8 cellular contexts compared by ENCODE assay signal in the genomic region with DNA sequence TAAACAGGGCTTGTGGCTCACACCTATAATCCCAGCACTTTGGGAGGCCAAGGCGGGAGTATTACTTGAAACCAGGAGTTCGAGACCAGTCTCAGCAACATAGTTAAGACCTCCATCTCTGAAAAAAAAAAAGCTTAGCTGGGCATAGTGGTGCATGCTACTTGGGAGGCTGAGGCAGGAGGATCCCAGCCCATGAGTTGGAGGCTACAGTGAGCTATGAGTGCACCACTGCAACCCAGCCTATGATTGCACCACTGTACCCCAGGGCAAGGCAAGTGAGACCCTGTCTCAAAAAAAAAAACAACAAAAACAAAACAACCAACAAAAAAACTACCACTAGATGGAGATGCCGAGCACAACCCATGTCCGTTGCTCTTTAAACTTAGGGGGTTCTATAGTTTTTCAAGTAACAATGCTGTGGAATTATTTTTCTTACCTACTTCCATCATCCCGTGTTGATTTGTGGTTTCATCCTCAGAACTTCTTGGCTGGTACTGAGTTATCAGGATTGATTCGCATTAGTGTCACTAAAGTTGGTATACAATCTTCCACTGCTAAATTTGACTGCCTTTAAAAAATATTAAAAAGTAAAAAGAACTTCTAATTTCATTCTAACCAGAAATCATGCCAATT. TPM values are rescaled to one million over a fixed set of nuclear protein-coding genes. Genes with fewer than 3 reads are reported as not detected.
A peak's percentile ranks its signal among the peaks of the same experiment; 100 is the strongest.
DNase-seq lines count a peak whose midpoint lies in the region; ATAC-seq and TF ChIP-seq lines count a peak whose summit lies in the region.

No MANE protein-coding gene starts in this region.

- H3K27me3 ChIP-seq in ACC112 (ENCODE audit: insufficient read depth, low read length) (peaks cover under 1% of the 10 kb centered on the region; the same call in 1 of the 2 replicates), DOHH2 (ENCODE audit: control insufficient read depth, low read length) (no peaks in the 10 kb centered on the region)

- H3K36me3 ChIP-seq in ACC112 (ENCODE audit: insufficient read depth, low read length): no peaks in the 10 kb centered on the region
- no peaks in the 10 kb centered on the region for H3K36me3 ChIP-seq in DOHH2 (ENCODE audit: control insufficient read depth, low read length)

- H3K4me2 ChIP-seq in DOHH2 (ENCODE audit: low read length): peak overlapping the region; percentile 40

- TF ChIP-seq CTCF in DOHH2 (IDR thresholded peaks at IDR 0.05; ENCODE audit: low read depth, low read length, poor library complexity, severe bottlenecking) (peak; percentile 93), brain (conservative IDR thresholded peaks at IDR 0.05) (peak; percentile 74)

- intact Hi-C loops in head of caudate nucleus (cut with DNase I): no loop called here

- no peak overlapping the region for H3K4me3 Mint-ChIP-seq in brain

- H3K4me1 Mint-ChIP-seq in brain: peaks cover 8% of the 10 kb centered on the region

- no peak overlapping the region for H3K4me3 ChIP-seq in ACC112 (ENCODE audit: low read depth, low read length)
- H3K4me3 ChIP-seq in DOHH2 (ENCODE audit: low read length): no peak overlapping the region

- peak overlapping the region; percentile 83 for H2AFZ ChIP-seq in ACC112 (ENCODE audit: low read length, unreplicated experiment)

- H3K9me3 ChIP-seq in DOHH2 (ENCODE audit: control insufficient read depth, insufficient read depth, low read length): no peaks in the 10 kb centered on the region

- no peak for ATAC-seq in GM18498 (IDR thresholded peaks at IDR 0.05; ENCODE audit: unreplicated experiment)

- H3F3A ChIP-seq in DOHH2 (ENCODE audit: control insufficient read depth, insufficient read depth): peaks cover 24% of the 10 kb centered on the region

- peaks cover 0 to 3% (median 0%) of the 10 kb centered on the region in 5 experiments for H3K9me3 Mint-ChIP-seq in brain

- H3K4me1 ChIP-seq in ACC112 (ENCODE audit: control insufficient read depth, insufficient read depth, low read length, unreplicated experiment) (no peaks in the 10 kb centered on the region), DOHH2 (ENCODE audit: control insufficient read depth, low read length) (peaks cover 38% of the 10 kb centered on the region)

- no peaks in the 10 kb centered on the region for H3K79me2 ChIP-seq in ACC112 (ENCODE audit: control insufficient read depth, insufficient read depth, low read length, unreplicated experiment)
- H3K79me2 ChIP-seq in DOHH2 (ENCODE audit: control insufficient read depth, low read length): no peaks in the 10 kb centered on the region

- H3K36me3 Mint-ChIP-seq in brain: no peaks in the 10 kb centered on the region

- H4K20me1 ChIP-seq in DOHH2 (ENCODE audit: control insufficient read depth, insufficient read depth, low read depth, low read length): no peaks in the 10 kb centered on the region

- peak overlapping the region in 3 of 5 experiments; percentile 12 to 72 (median 42) for H3K27ac Mint-ChIP-seq in brain

- no peaks in the 10 kb centered on the region for H3K9me2 ChIP-seq in DOHH2 (replicated peaks; ENCODE audit: control insufficient read depth, low read length)

- H3K27me3 Mint-ChIP-seq in brain: peaks cover 9% of the 10 kb centered on the region

- peak; percentile 73 for DNase-seq in NCI-H1694 treated with DMSO at 0.1 percent for 48 hours (lab: John Stamatoyannopoulos, UW)
- peak; percentile 67 for DNase-seq in myocyte (ENCODE audit: low read depth)
- no peak for DNase-seq in NK-92 (lab: John Stamatoyannopoulos, UW; ENCODE audit: unreplicated experiment)
- no peak for DNase-seq in head of caudate nucleus

- no peak overlapping the region for H3K27ac ChIP-seq in ACC112 (ENCODE audit: low read depth, low read length)
- no peak overlapping the region for H3K27ac ChIP-seq in DOHH2 (ENCODE audit: low read depth, low read length)

RNA-seq across cellular contexts. Expression of a gene that starts 12.2 kb away (rescaled TPM):
- polyA plus RNA-seq in brain (ENCODE audit: insufficient read depth, low read depth, low replicate concordance): 146 TPM
- 262 and 362 TPM in 2 replicates for total RNA-seq in myocyte
- polyA plus RNA-seq in myocyte (2012): 117 TPM

RNA-seq across cellular contexts. Expression of a gene that starts 15.0 kb away (rescaled TPM):
- 33.0 TPM for polyA plus RNA-seq in brain (ENCODE audit: insufficient read depth, low read depth, low replicate concordance)
- 202 and 252 TPM in 2 replicates for total RNA-seq in myocyte
- 278 TPM for polyA plus RNA-seq in myocyte (2012)

RNA-seq across cellular contexts. Expression of a gene that starts 22.7 kb away (rescaled TPM):
- polyA plus RNA-seq in brain (ENCODE audit: insufficient read depth, low read depth, low replicate concordance): 23.0 TPM
- 17.8 and 21.2 TPM in 2 replicates for total RNA-seq in myocyte
- 7.3 TPM for polyA plus RNA-seq in myocyte (2012)

RNA-seq across cellular contexts. Expression of a gene that starts 33.0 kb away (rescaled TPM):
- polyA plus RNA-seq in brain (ENCODE audit: insufficient read depth, low read depth, low replicate concordance): 3.0 TPM
- 0.32 TPM in 1 of 2 replicates, not detected in the other for total RNA-seq in myocyte
- polyA plus RNA-seq in myocyte (2012): not detected

RNA-seq across cellular contexts. Expression of a gene that starts 33.2 kb away (rescaled TPM):
- 90.8 TPM for polyA plus RNA-seq in brain (ENCODE audit: insufficient read depth, low read depth, low replicate concordance)
- not detected in 2 replicates for total RNA-seq in myocyte
- polyA plus RNA-seq in myocyte (2012): 0.30 TPM

Comparison
In these comparisons a context has a peak if more than half of its experiments do, and no peak if none do; other contexts are left out.
1. DNase-seq: peak in NCI-H1694 treated with DMSO at 0.1 percent for 48 hours (single experiment) and myocyte (single experiment); none in NK-92 (single experiment) and head of caudate nucleus (0 of 42).